In the genomic region with DNA sequence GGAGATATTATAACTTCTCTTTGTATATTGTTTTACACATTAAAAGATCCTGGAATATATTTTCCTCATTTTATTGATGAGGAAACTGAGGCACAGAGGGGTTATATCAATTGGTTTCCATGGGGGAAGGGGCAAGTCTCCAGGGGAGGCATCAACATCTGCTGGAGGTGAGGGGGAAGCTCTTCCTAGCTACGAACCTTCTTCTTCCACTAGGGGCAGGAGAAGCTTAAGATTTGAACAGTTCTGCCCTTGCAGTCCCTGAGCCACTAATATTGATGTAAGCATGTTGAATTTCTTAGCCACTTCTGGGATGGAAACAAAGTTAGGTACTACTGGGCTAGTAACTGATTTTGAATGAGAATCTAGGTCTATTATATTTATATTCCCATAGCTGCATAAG, we compare ENCODE assay signal across 8 cellular contexts.
DNase-seq lines count a peak whose midpoint lies in the region; ATAC-seq and TF ChIP-seq lines count a peak whose summit lies in the region.
"Had no signal": no experiment of that assay in that cellular context is flagged by ENCODE, and none has a peak within 500 bp of the region (broad histone marks: within the 10 kb centered on the region; RNA-seq: fewer than 3 reads in every experiment).

No MANE protein-coding gene starts in this region.

- POLR2A ChIA-PET in activated CD4-positive, alpha-beta T cell treated with anti-CD3 and anti-CD28 coated beads, Interleukin-2, amount 10 ng/mL, durations not matched to agents 7 days and 5 days (lab: Charles Lee): no interaction called here

- no peak overlapping the region for H3K27ac ChIP-seq in right lobe of liver

- CTCF ChIA-PET in activated CD4-positive, alpha-beta T cell treated with anti-CD3 and anti-CD28 coated beads, Interleukin-2, amount 10 ng/mL, durations not matched to agents 7 days and 5 days (lab: Charles Lee): no interaction called here

- no peaks in the 10 kb centered on the region for H3K9me3 ChIP-seq in right lobe of liver

- in situ Hi-C loops in GM13976 (cut with MboI; ENCODE audit: low sequenced_read_pairs, unreplicated experiment): no loop called here

- H3K4me1 Mint-ChIP-seq in activated naive CD8-positive, alpha-beta T cell treated with anti-CD3 and anti-CD28 coated beads, Interleukin-2, amount 50 U/mL, for 24 hours: no peaks in the 10 kb centered on the region
- no peaks in the 10 kb centered on the region for H3K4me1 Mint-ChIP-seq in activated T-helper 1 cell treated with anti-CD3 and anti-CD28 coated beads, Interleukin-12 subunit alpha, Interleukin-12 subunit beta, Interleukin-2, Interleukin-4 antibody, amounts not matched to agents 30 ng/mL and 10 ng/mL and 1 ng/mL, durations not matched to agents 14 hours and 24 hours and 36 hours (ENCODE audit: low read depth)
- no peaks in the 10 kb centered on the region for H3K4me1 Mint-ChIP-seq in activated CD4-positive, alpha-beta T cell treated with anti-CD3 and anti-CD28 coated beads, Interleukin-2, amount 10 ng/mL, durations not matched to agents 7 days and 5 days

- H3K9me3 Mint-ChIP-seq in activated naive CD8-positive, alpha-beta T cell treated with anti-CD3 and anti-CD28 coated beads, Interleukin-2, amount 50 U/mL, for 24 hours: no peaks in the 10 kb centered on the region
- no peaks in the 10 kb centered on the region for H3K9me3 Mint-ChIP-seq in activated T-helper 1 cell treated with anti-CD3 and anti-CD28 coated beads, Interleukin-12 subunit alpha, Interleukin-12 subunit beta, Interleukin-2, Interleukin-4 antibody, amounts not matched to agents 30 ng/mL and 10 ng/mL and 1 ng/mL, durations not matched to agents 14 hours and 24 hours and 36 hours
- no peaks in the 10 kb centered on the region for H3K9me3 Mint-ChIP-seq in activated CD4-positive, alpha-beta T cell treated with anti-CD3 and anti-CD28 coated beads, Interleukin-2, amount 10 ng/mL, durations not matched to agents 7 days and 5 days

- no peak overlapping the region for H3K4me3 Mint-ChIP-seq in activated naive CD8-positive, alpha-beta T cell treated with anti-CD3 and anti-CD28 coated beads, Interleukin-2, amount 50 U/mL, for 24 hours
- no peak overlapping the region for H3K4me3 Mint-ChIP-seq in activated T-helper 1 cell treated with anti-CD3 and anti-CD28 coated beads, Interleukin-12 subunit alpha, Interleukin-12 subunit beta, Interleukin-2, Interleukin-4 antibody, amounts not matched to agents 30 ng/mL and 10 ng/mL and 1 ng/mL, durations not matched to agents 14 hours and 24 hours and 36 hours
- H3K4me3 Mint-ChIP-seq in activated CD4-positive, alpha-beta T cell treated with anti-CD3 and anti-CD28 coated beads, Interleukin-2, amount 10 ng/mL, durations not matched to agents 7 days and 5 days: no peak overlapping the region

- peak; percentile 73 for ATAC-seq in HG02759 (IDR thresholded peaks at IDR 0.05; ENCODE audit: unreplicated experiment)
- peak; percentile 73 for ATAC-seq in SK-N-SH treated with all-trans-retinoic acid at 6 μM for 48 hours
- ATAC-seq in right lobe of liver: peak in 3 of 4 donors; percentile 31 to 62 (median 51)
- ATAC-seq in activated naive CD8-positive, alpha-beta T cell treated with anti-CD3 and anti-CD28 coated beads, Interleukin-2, amount 50 U/mL, for 24 hours: no peak

- intact Hi-C loops in right lobe of liver (cut with DNase I): no loop called here
- intact Hi-C loops in activated T-helper 1 cell treated with anti-CD3 and anti-CD28 coated beads, Interleukin-12 subunit alpha, Interleukin-12 subunit beta, Interleukin-2, Interleukin-4 antibody, amounts not matched to agents 30 ng/mL and 10 ng/mL and 1 ng/mL, durations not matched to agents 14 hours and 24 hours and 36 hours (cut with micrococcal nuclease): no loop called here

- no peaks in the 10 kb centered on the region for H3K36me3 ChIP-seq in right lobe of liver

- H3K4me1 ChIP-seq in right lobe of liver: no peaks in the 10 kb centered on the region

- peak; percentile 23 for TF ChIP-seq CTCF in GM13976 (IDR thresholded peaks at IDR 0.05; ENCODE audit: borderline replicate concordance, control extremely low read depth, extremely low read depth, insufficient read depth, missing control alignments)
- peak in 3 of 4 donors; percentile 28 to 39 (median 31) for TF ChIP-seq CTCF in right lobe of liver (IDR thresholded peaks at IDR 0.05)

- H3K27me3 Mint-ChIP-seq in activated naive CD8-positive, alpha-beta T cell treated with anti-CD3 and anti-CD28 coated beads, Interleukin-2, amount 50 U/mL, for 24 hours: no peaks in the 10 kb centered on the region
- peaks cover 3% of the 10 kb centered on the region for H3K27me3 Mint-ChIP-seq in activated T-helper 1 cell treated with anti-CD3 and anti-CD28 coated beads, Interleukin-12 subunit alpha, Interleukin-12 subunit beta, Interleukin-2, Interleukin-4 antibody, amounts not matched to agents 30 ng/mL and 10 ng/mL and 1 ng/mL, durations not matched to agents 14 hours and 24 hours and 36 hours (ENCODE audit: insufficient read depth)
- no peaks in the 10 kb centered on the region for H3K27me3 Mint-ChIP-seq in activated CD4-positive, alpha-beta T cell treated with anti-CD3 and anti-CD28 coated beads, Interleukin-2, amount 10 ng/mL, durations not matched to agents 7 days and 5 days

- no peak for TF ChIP-seq POLR2A in right lobe of liver (IDR thresholded peaks at IDR 0.05)

- H3K27ac Mint-ChIP-seq in activated naive CD8-positive, alpha-beta T cell treated with anti-CD3 and anti-CD28 coated beads, Interleukin-2, amount 50 U/mL, for 24 hours: no peak overlapping the region
- H3K27ac Mint-ChIP-seq in activated T-helper 1 cell treated with anti-CD3 and anti-CD28 coated beads, Interleukin-12 subunit alpha, Interleukin-12 subunit beta, Interleukin-2, Interleukin-4 antibody, amounts not matched to agents 30 ng/mL and 10 ng/mL and 1 ng/mL, durations not matched to agents 14 hours and 24 hours and 36 hours: no peak overlapping the region
- no peak overlapping the region for H3K27ac Mint-ChIP-seq in activated CD4-positive, alpha-beta T cell treated with anti-CD3 and anti-CD28 coated beads, Interleukin-2, amount 10 ng/mL, durations not matched to agents 7 days and 5 days

- no peak overlapping the region for H3K4me3 ChIP-seq in right lobe of liver

- DNase-seq in GM13976 (ENCODE audit: low spot score) (no peak), right lobe of liver (no peak)
- no peak for DNase-seq in activated naive CD8-positive, alpha-beta T cell treated with anti-CD3 and anti-CD28 coated beads, Interleukin-2, amount 50 U/mL, for 24 hours
- no peak for DNase-seq in activated T-helper 1 cell treated with anti-CD3 and anti-CD28 coated beads, Interleukin-12 subunit alpha, Interleukin-12 subunit beta, Interleukin-2, Interleukin-4 antibody, amounts not matched to agents 30 ng/mL and 10 ng/mL and 1 ng/mL, durations not matched to agents 14 hours and 24 hours and 36 hours (ENCODE audit: low spot score)
- no peak for DNase-seq in activated CD4-positive, alpha-beta T cell treated with anti-CD3 and anti-CD28 coated beads, Interleukin-2, amount 10 ng/mL, durations not matched to agents 7 days and 5 days
- DNase-seq: midbrain had no signal

- H3K27me3 ChIP-seq in right lobe of liver: no peaks in the 10 kb centered on the region

- WGBS in right lobe of liver (ENCODE audit: insufficient coverage, low coverage, low lambda C conversion rate, missing lambda C conversion rate): 23% methylated on average over 1 of the region's 1 CpG

- no peaks in the 10 kb centered on the region for H3K36me3 Mint-ChIP-seq in activated naive CD8-positive, alpha-beta T cell treated with anti-CD3 and anti-CD28 coated beads, Interleukin-2, amount 50 U/mL, for 24 hours (ENCODE audit: low read depth)
- H3K36me3 Mint-ChIP-seq in activated T-helper 1 cell treated with anti-CD3 and anti-CD28 coated beads, Interleukin-12 subunit alpha, Interleukin-12 subunit beta, Interleukin-2, Interleukin-4 antibody, amounts not matched to agents 30 ng/mL and 10 ng/mL and 1 ng/mL, durations not matched to agents 14 hours and 24 hours and 36 hours (ENCODE audit: low read depth): no peaks in the 10 kb centered on the region
- no peaks in the 10 kb centered on the region for H3K36me3 Mint-ChIP-seq in activated CD4-positive, alpha-beta T cell treated with anti-CD3 and anti-CD28 coated beads, Interleukin-2, amount 10 ng/mL, durations not matched to agents 7 days and 5 days (ENCODE audit: low read depth)

TF ChIP-seq in SK-N-SH treated with all-trans-retinoic acid at 6 μM for 48 hours, 23 proteins besides CTCF, POLR2A, EP300 and RAD21 (continues in another document):
- TF ChIP-seq ZNF565 (CRISPR knock-in tag; conservative IDR thresholded peaks at IDR 0.05; ENCODE audit: low read depth): no peak
- no peak for TF ChIP-seq ARNTL (CRISPR knock-in tag; IDR thresholded peaks at IDR 0.05; ENCODE audit: borderline replicate concordance, low read depth)
- no peak for TF ChIP-seq ZC3H10 (CRISPR knock-in tag; IDR thresholded peaks at IDR 0.05)
- no peak for TF ChIP-seq ESRRG (CRISPR knock-in tag; IDR thresholded peaks at IDR 0.05)
- no peak for TF ChIP-seq CSDC2 (CRISPR knock-in tag; IDR thresholded peaks at IDR 0.05)
- TF ChIP-seq GLIS3 (CRISPR knock-in tag; IDR thresholded peaks at IDR 0.05): no peak
- TF ChIP-seq ZFP3 (CRISPR knock-in tag; IDR thresholded peaks at IDR 0.05): no peak
- TF ChIP-seq, protein P1, sequence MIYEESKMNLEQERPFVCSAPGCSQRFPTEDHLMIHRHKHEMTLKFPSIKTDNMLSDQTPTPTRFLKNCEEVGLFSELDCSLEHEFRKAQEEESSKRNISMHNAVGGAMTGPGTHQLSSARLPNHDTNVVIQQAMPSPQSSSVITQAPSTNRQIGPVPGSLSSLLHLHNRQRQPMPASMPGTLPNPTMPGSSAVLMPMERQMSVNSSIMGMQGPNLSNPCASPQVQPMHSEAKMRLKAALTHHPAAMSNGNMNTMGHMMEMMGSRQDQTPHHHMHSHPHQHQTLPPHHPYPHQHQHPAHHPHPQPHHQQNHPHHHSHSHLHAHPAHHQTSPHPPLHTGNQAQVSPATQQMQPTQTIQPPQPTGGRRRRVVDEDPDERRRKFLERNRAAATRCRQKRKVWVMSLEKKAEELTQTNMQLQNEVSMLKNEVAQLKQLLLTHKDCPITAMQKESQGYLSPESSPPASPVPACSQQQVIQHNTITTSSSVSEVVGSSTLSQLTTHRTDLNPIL (CRISPR knock-in tag; IDR thresholded peaks at IDR 0.05; ENCODE audit: low read depth): no peak
- no peak for TF ChIP-seq ZNF70 (CRISPR knock-in tag; IDR thresholded peaks at IDR 0.05)
- TF ChIP-seq ZNF8 (CRISPR knock-in tag; IDR thresholded peaks at IDR 0.05): no peak
- no peak for TF ChIP-seq SNAI2 (CRISPR knock-in tag; IDR thresholded peaks at IDR 0.05)
- TF ChIP-seq BACH2 (CRISPR knock-in tag; IDR thresholded peaks at IDR 0.05; ENCODE audit: borderline replicate concordance): no peak
